In genomic region chr1:155860939-155861496, GRCh38 we compare ENCODE assay signal across 8 cellular contexts. TPM values are rescaled to one million over a fixed set of nuclear protein-coding genes. Genes with fewer than 3 reads are reported as not detected.
DNase-seq lines count a peak whose midpoint lies in the region; ATAC-seq and TF ChIP-seq lines count a peak whose summit lies in the region.

No MANE protein-coding gene starts in this region.

- no peaks in the 10 kb centered on the region for H3K36me3 Mint-ChIP-seq in nephron progenitor cell (ENCODE audit: low read depth)

- in situ Hi-C loops in GM13977 (cut with MboI; ENCODE audit: low pct_unique_long_range_greater_than_20kb, low sequenced_read_pairs, unreplicated experiment), result no loop called here

- H3K27ac Mint-ChIP-seq in nephron progenitor cell, result no peak overlapping the region

- H3K4me3 Mint-ChIP-seq in nephron progenitor cell, result peak overlapping the region; percentile 70

- H3K4me1 ChIP-seq in BLaER1 (peaks cover 45% of the 10 kb centered on the region), Loucy (ENCODE audit: insufficient read depth, low read length, poor library complexity, severe bottlenecking) (peaks cover 8% of the 10 kb centered on the region), colonic mucosa (no peaks in the 10 kb centered on the region)

- TF ChIP-seq CTCF in Loucy (conservative IDR thresholded peaks at IDR 0.05; ENCODE audit: low read length) (no peak), colonic mucosa (IDR thresholded peaks at IDR 0.05) (no peak), nephron progenitor cell (IDR thresholded peaks at IDR 0.05) (no peak), GM13977 (IDR thresholded peaks at IDR 0.05; ENCODE audit: extremely low read depth, insufficient read depth, missing control alignments) (no peak)

- no peaks in the 10 kb centered on the region for H3K9me2 ChIP-seq in Loucy (replicated peaks; ENCODE audit: low read depth, low read length)

- no peak for ATAC-seq in GM18511 (IDR thresholded peaks at IDR 0.05; ENCODE audit: unreplicated experiment)
- ATAC-seq in HG03520 (IDR thresholded peaks at IDR 0.05; ENCODE audit: unreplicated experiment), result no peak

- H3K9ac ChIP-seq in BLaER1, result peak overlapping the region; percentile 90
- H3K9ac ChIP-seq in Loucy (ENCODE audit: low read depth, low read length, poor library complexity, severe bottlenecking), result no peak overlapping the region
- no peak overlapping the region for H3K9ac ChIP-seq in colonic mucosa (ENCODE audit: low read depth in 2 of 2, low read length in 2 of 2)

- peak overlapping the region; percentile 72 for H3K4me3 ChIP-seq in BLaER1
- H3K4me3 ChIP-seq in Loucy (ENCODE audit: low read length, poor library complexity, severe bottlenecking), result no peak overlapping the region
- no peak overlapping the region for H3K4me3 ChIP-seq in colonic mucosa

- peaks cover 26% of the 10 kb centered on the region for H3K27me3 Mint-ChIP-seq in nephron progenitor cell (ENCODE audit: low read depth, poor library complexity)

- peaks cover 17% of the 10 kb centered on the region for H3K79me2 ChIP-seq in Loucy (ENCODE audit: insufficient read depth, low read length)

- no peaks in the 10 kb centered on the region for H3K27me3 ChIP-seq in BLaER1
- H3K27me3 ChIP-seq in Loucy (ENCODE audit: insufficient read depth, low read length, poor library complexity, severe bottlenecking), result no peaks in the 10 kb centered on the region
- H3K27me3 ChIP-seq in colonic mucosa, result no peaks in the 10 kb centered on the region

- H3F3A ChIP-seq in Loucy (ENCODE audit: low read depth), result no peaks in the 10 kb centered on the region; the same call in 1 of the 2 replicates

- H3K36me3 ChIP-seq in BLaER1, result peaks cover 25% of the 10 kb centered on the region
- no peaks in the 10 kb centered on the region for H3K36me3 ChIP-seq in Loucy (ENCODE audit: insufficient read depth, low read length)
- H3K36me3 ChIP-seq in colonic mucosa, result no peaks in the 10 kb centered on the region

- peaks cover 22% of the 10 kb centered on the region; the same call in 1 of the 2 replicates for H4K20me1 ChIP-seq in BLaER1
- peaks cover 2% of the 10 kb centered on the region for H4K20me1 ChIP-seq in Loucy (ENCODE audit: insufficient read depth, low read length, poor library complexity, severe bottlenecking)

- DNase-seq in colonic mucosa (no peak), nephron progenitor cell (no peak), NAMALWA (ENCODE audit: low spot score) (no peak), GM13977 (ENCODE audit: low spot score) (no peak)

- no peaks in the 10 kb centered on the region for H3K9me3 ChIP-seq in BLaER1
- no peaks in the 10 kb centered on the region for H3K9me3 ChIP-seq in Loucy (ENCODE audit: insufficient read depth, low read depth, low read length)
- no peaks in the 10 kb centered on the region for H3K9me3 ChIP-seq in colonic mucosa

- H3K27ac ChIP-seq in BLaER1, result peak overlapping the region; percentile 95
- peak overlapping the region; percentile 67 for H3K27ac ChIP-seq in colonic mucosa

- peaks cover 30% of the 10 kb centered on the region for H3K4me1 Mint-ChIP-seq in nephron progenitor cell

- H3K4me2 ChIP-seq in BLaER1, result peak overlapping the region; percentile 88
- H3K4me2 ChIP-seq in Loucy (ENCODE audit: low read depth, low read length, poor library complexity, severe bottlenecking), result no peak overlapping the region

- intact Hi-C loops in colonic mucosa (cut with DNase I), result no loop called here

- H2AFZ ChIP-seq in Loucy (ENCODE audit: low read length), result 0 out of 2 replicates have a peak overlapping the region, but pooled peaks have one; percentile 18

- no peaks in the 10 kb centered on the region for H3K9me3 Mint-ChIP-seq in nephron progenitor cell

RNA-seq across cellular contexts. Expression of gene SYT11, which starts 1.7 kb away (rescaled TPM):
- 1 to 10 TPM; 1.2 to 4.6 TPM for total RNA-seq in colonic mucosa

RNA-seq across cellular contexts. Expression of gene GON4L, which starts 4.0 kb away (rescaled TPM):
- total RNA-seq in colonic mucosa, result 10 to 100 TPM; 33.3 to 34.7 TPM

RNA-seq across cellular contexts. Expression of gene RIT1, which starts 50.1 kb away (rescaled TPM):
- 10 to 100 TPM; 14.6 to 51.7 TPM for total RNA-seq in colonic mucosa
